In genomic region chr2:9307505-9307904, GRCh38 we compare ENCODE assay signal across 1 cellular context.
TF ChIP-seq lines count a peak whose summit lies in the region.

No MANE protein-coding gene starts in this region.

TF ChIP-seq in SK-N-SH, 30 proteins besides CTCF, POLR2A, EP300 and RAD21 (continued from another document):
- no peak for TF ChIP-seq REST (IDR thresholded peaks at IDR 0.05; ENCODE audit: low read depth, low read length)
- TF ChIP-seq FOXJ3 (CRISPR knock-in tag; IDR thresholded peaks at IDR 0.05): no peak
- no peak for TF ChIP-seq POLR2AphosphoS5 (IDR thresholded peaks at IDR 0.05; ENCODE audit: low read depth, low read length)
- no peak for TF ChIP-seq IRF3 (IDR thresholded peaks at IDR 0.05; ENCODE audit: low read depth, low read length)
- TF ChIP-seq SIN3A (IDR thresholded peaks at IDR 0.05; ENCODE audit: borderline replicate concordance, low read depth, low read length): no peak
- TF ChIP-seq TAF1 (IDR thresholded peaks at IDR 0.05; ENCODE audit: borderline replicate concordance, low read depth, low read length): no peak
- TF ChIP-seq EZH2phosphoT487 (IDR thresholded peaks at IDR 0.05; ENCODE audit: borderline replicate concordance, low read depth): no peak
- TF ChIP-seq FOSL2 (IDR thresholded peaks at IDR 0.05; ENCODE audit: borderline replicate concordance, low read depth): no peak
- no peak for TF ChIP-seq ZBTB33 (IDR thresholded peaks at IDR 0.05; ENCODE audit: borderline replicate concordance, low read depth)
